8 cellular contexts compared by ENCODE assay signal in genomic region chr9:127397722-127398647, GRCh38. TPM values are rescaled to one million over a fixed set of nuclear protein-coding genes. Genes with fewer than 3 reads are reported as not detected.
A peak's percentile ranks its signal among the peaks of the same experiment; 100 is the strongest.
DNase-seq lines count a peak whose midpoint lies in the region; ATAC-seq, FAIRE-seq and TF ChIP-seq lines count a peak whose summit lies in the region.

No MANE protein-coding gene starts in this region.

- DNase-seq in ACHN (peak; percentile 33), GM18507 (ENCODE audit: extremely low spot score, insufficient read length, low read depth) (no peak), SK-N-SH (peak; percentile 84), chondrocyte (ENCODE audit: low spot score) (peak; percentile 88), left lung (peak; percentile 45 to 83), SIG-M5 treated with dmso at 0.1 percent for 504 hours (lab: John Stamatoyannopoulos, UW; ENCODE audit: unreplicated experiment) (no peak)
- peak; percentile 52 for DNase-seq in stimulated activated naive CD8-positive, alpha-beta T cell treated with anti-CD3 and anti-CD28 coated beads, Interleukin-15, Interleukin-2, amounts not matched to agents 100 U/mL and 50 U/mL, for 24 hours

- H3K4me3 Mint-ChIP-seq in chondrocyte (ENCODE audit: unreplicated experiment): peak overlapping the region; percentile 72

- H3K9me3 ChIP-seq in SK-N-SH (no peaks in the 10 kb centered on the region), left lung (no peaks in the 10 kb centered on the region)

- H3K9me2 ChIP-seq in SK-N-SH: no peaks in the 10 kb centered on the region

- FAIRE-seq in GM18507 (lab: Jason Lieb, UNC): peak; percentile 73

- peaks cover 17% of the 10 kb centered on the region for H3K79me2 ChIP-seq in SK-N-SH (ENCODE audit: insufficient read depth)

- no peaks in the 10 kb centered on the region for H3K27me3 Mint-ChIP-seq in chondrocyte (ENCODE audit: low read depth)

- peaks cover 13% of the 10 kb centered on the region for H3K4me1 Mint-ChIP-seq in chondrocyte (ENCODE audit: low read depth)

- peak overlapping the region; percentile 82 for H3K9ac ChIP-seq in SK-N-SH

- H3K36me3 ChIP-seq in SK-N-SH (replicated peaks in 1 of 2; ENCODE audit: control insufficient read depth in 1 of 2, insufficient read depth in 2 of 2, low read length in 1 of 2) (peaks cover 0 to 2% of the 10 kb centered on the region in 2 experiments), left lung (peaks cover 0 to 17% of the 10 kb centered on the region in 2 donors)

- H3K27me3 ChIP-seq in SK-N-SH (ENCODE audit: insufficient read depth): no peaks in the 10 kb centered on the region
- H3K27me3 ChIP-seq in left lung: peaks cover 0 to 13% of the 10 kb centered on the region in 2 donors

- no peaks in the 10 kb centered on the region for H3K9me3 Mint-ChIP-seq in chondrocyte (ENCODE audit: low read depth)

- peak overlapping the region; percentile 6; the same call in 1 of the 2 replicates for H2AFZ ChIP-seq in SK-N-SH (ENCODE audit: low read depth)

- TF ChIP-seq EP300 in SK-N-SH (IDR thresholded peaks at IDR 0.05; ENCODE audit: borderline replicate concordance in 1 of 2, low read depth in 1 of 2, low read length in 1 of 2): no peak

- H3K4me1 ChIP-seq in SK-N-SH (ENCODE audit: control insufficient read depth in 1 of 2, insufficient read depth in 2 of 2, low read depth in 1 of 2, low read length in 1 of 2): peaks cover 7 to 18% of the 10 kb centered on the region in 2 experiments; a peak in 1 of 4 replicates
- H3K4me1 ChIP-seq in left lung: peaks cover 3 to 23% of the 10 kb centered on the region in 2 donors

- H3K27ac ChIP-seq in SK-N-SH (ENCODE audit: low read depth in 2 of 2, low read length in 1 of 2) (peak overlapping the region in 1 of 2 experiments; percentile 57; a peak in 3 of 4 replicates), left lung (peak overlapping the region; percentile 54 to 80)

- H3F3A ChIP-seq in SK-N-SH (replicated peaks; ENCODE audit: insufficient read depth): peaks cover 10% of the 10 kb centered on the region

- H3K36me3 Mint-ChIP-seq in chondrocyte (ENCODE audit: low read depth): no peaks in the 10 kb centered on the region

- CTCF ChIA-PET in SK-N-SH (lab: Yijun Ruan, JAX): interaction anchor here (0.6 to 2.2 kb wide), 13 partner anchors 10 to 524 kb away, joined by 3 to 17 read pairs (median 3); no protein-coding TSS in a partner anchor

- peak overlapping the region; percentile 94 for H3K4me2 ChIP-seq in SK-N-SH

- ATAC-seq in left lung (peak; percentile 3), HG03520 (IDR thresholded peaks at IDR 0.05; ENCODE audit: unreplicated experiment) (no peak)
- no peak for ATAC-seq in stimulated activated naive CD8-positive, alpha-beta T cell treated with anti-CD3 and anti-CD28 coated beads, Interleukin-15, Interleukin-2, amounts not matched to agents 100 U/mL and 50 U/mL, for 24 hours

- peak; percentile 68 for TF ChIP-seq RAD21 in SK-N-SH (IDR thresholded peaks at IDR 0.05; ENCODE audit: low read length)

- in situ Hi-C loops in ACHN (cut with HindIII; ENCODE audit: low pct_ligation_motif_present, low pct_unique_long_range_greater_than_20kb, low sequenced_read_pairs): no loop called here

- POLR2A ChIA-PET in SK-N-SH (lab: Yijun Ruan, JAX): interaction anchor here (1.1 to 1.6 kb wide), 2 partner anchors 54 to 174 kb away, joined by 6 read pairs; partner anchors contain the start of genes LRSAM1 and RPL12

- H3K4me3 ChIP-seq in SK-N-SH (ENCODE audit: low read depth in 2 of 2, low read length in 1 of 2) (peak overlapping the region; percentile 80 to 81), left lung (peak overlapping the region; percentile 80 to 82)

- H3K27ac Mint-ChIP-seq in chondrocyte (ENCODE audit: unreplicated experiment): peak overlapping the region; percentile 45

- TF ChIP-seq CTCF in SK-N-SH (IDR thresholded peaks at IDR 0.05): peak; percentile 66
- TF ChIP-seq CTCF in chondrocyte (IDR thresholded peaks at IDR 0.05): peak; percentile 83
- peak; percentile 8 to 33 for TF ChIP-seq CTCF in left lung (IDR thresholded peaks at IDR 0.05)

- H4K20me1 ChIP-seq in SK-N-SH (ENCODE audit: insufficient read depth): peaks cover 6% of the 10 kb centered on the region; the same call in 1 of the 2 replicates

- intact Hi-C loops in left lung (cut with DNase I): no loop called here

- 9% methylated on average over 27 of the region's 55 CpGs for WGBS in SK-N-SH (ENCODE audit: low lambda C conversion rate)

TF ChIP-seq in SK-N-SH, 30 proteins besides CTCF, POLR2A, EP300 and RAD21:
- peak; percentile 63 for TF ChIP-seq SMC3 (IDR thresholded peaks at IDR 0.05; ENCODE audit: low read depth, low read length)
- TF ChIP-seq RCOR1 (IDR thresholded peaks at IDR 0.05; ENCODE audit: low read length): no peak

RNA-seq across cellular contexts. Expression of gene SLC2A8, which starts 1.0 kb away (rescaled TPM):
- polyA plus RNA-seq in SK-N-SH (2012; rRNA removed): 15.1 and 18.7 TPM in 2 replicates
- polyA plus RNA-seq in SK-N-SH (2012; cell fraction: cytosol; rRNA removed): 5.2 and 9.6 TPM in 2 replicates
- 37.0 and 37.3 TPM in 2 replicates for polyA plus RNA-seq in SK-N-SH (2012; cell fraction: nucleus; rRNA removed)
- total RNA-seq in chondrocyte (14.1 to 16.4 TPM (median 15.3 TPM) in 3 replicates), left lung (10 to 100 TPM; 20.1 to 23.2 TPM)

RNA-seq across cellular contexts. Expression of gene ZNF79, which starts 26.2 kb away (rescaled TPM):
- polyA plus RNA-seq in SK-N-SH (2012; rRNA removed): 4.6 and 5.9 TPM in 2 replicates
- polyA plus RNA-seq in SK-N-SH (2012; cell fraction: cytosol; rRNA removed): 2.3 and 3.5 TPM in 2 replicates
- polyA plus RNA-seq in SK-N-SH (2012; cell fraction: nucleus; rRNA removed): 15.7 and 16.9 TPM in 2 replicates
- total RNA-seq in chondrocyte (7.9 to 9.0 TPM (median 8.3 TPM) in 3 replicates), left lung (1 to 10 TPM; 7.7 to 9.0 TPM)

RNA-seq across cellular contexts. Expression of gene RPL12, which starts 53.2 kb away (rescaled TPM):
- polyA plus RNA-seq in SK-N-SH (2012; rRNA removed): 3,270 and 3,754 TPM in 2 replicates
- polyA plus RNA-seq in SK-N-SH (2012; cell fraction: cytosol; rRNA removed): 3,350 and 3,639 TPM in 2 replicates
- 595 and 635 TPM in 2 replicates for polyA plus RNA-seq in SK-N-SH (2012; cell fraction: nucleus; rRNA removed)
- total RNA-seq in chondrocyte (834 to 848 TPM (median 848 TPM) in 3 replicates), left lung (1,000 to 10,000 TPM in 1 of 2 donors, 100 to 1,000 TPM in 1; 902 to 1,036 TPM)

RNA-seq across cellular contexts. Expression of gene LRSAM1, which starts 53.3 kb away (rescaled TPM):
- polyA plus RNA-seq in SK-N-SH (2012; rRNA removed): 5.5 and 8.0 TPM in 2 replicates
- polyA plus RNA-seq in SK-N-SH (2012; cell fraction: cytosol; rRNA removed): 5.1 and 7.8 TPM in 2 replicates
- 35.0 and 51.3 TPM in 2 replicates for polyA plus RNA-seq in SK-N-SH (2012; cell fraction: nucleus; rRNA removed)
- total RNA-seq in chondrocyte (25.6 to 29.3 TPM (median 27.5 TPM) in 3 replicates), left lung (10 to 100 TPM; 16.4 to 24.4 TPM)

Comparison
In these comparisons a context has a peak if more than half of its experiments do, and no peak if none do; other contexts are left out.
1. DNase-seq: peak in ACHN (single experiment), SK-N-SH (single experiment), chondrocyte (single experiment), left lung (2 of 2) and stimulated activated naive CD8-positive, alpha-beta T cell treated with anti-CD3 and anti-CD28 coated beads, Interleukin-15, Interleukin-2, amounts not matched to agents 100 U/mL and 50 U/mL, for 24 hours (single experiment); none in GM18507 (single experiment) and SIG-M5 treated with dmso at 0.1 percent for 504 hours (single experiment).
2. CTCF ChIP-seq: peak in every context shown above with its lines; median percentile 83 in chondrocyte; 66 in SK-N-SH; 20 in left lung.